Comparison of ENCODE assay signal across 29 cellular contexts in genomic region chr6:159101656-159102055, GRCh38. TPM values are rescaled to one million over a fixed set of nuclear protein-coding genes. Genes with fewer than 3 reads are reported as not detected.
DNase-seq lines count a peak whose midpoint lies in the region; ATAC-seq, FAIRE-seq and TF ChIP-seq lines count a peak whose summit lies in the region.
"Had no signal": no experiment of that assay in that cellular context is flagged by ENCODE, and none has a peak within 500 bp of the region (broad histone marks: within the 10 kb centered on the region; RNA-seq: fewer than 3 reads in every experiment).

No MANE protein-coding gene starts in this region.

- no peak for FAIRE-seq in H54 (lab: Jason Lieb, UNC)
- FAIRE-seq: A204.1, endothelial cell of umbilical vein, GM12878 had no signal

- H3K4me1 Mint-ChIP-seq in activated CD4-positive, alpha-beta memory T cell treated with anti-CD3 and anti-CD28 coated beads, Interleukin-2, amount 10 ng/mL, durations not matched to agents 7 days and 5 days: peaks cover 59% of the 10 kb centered on the region
- peaks cover 76% of the 10 kb centered on the region for H3K4me1 Mint-ChIP-seq in activated CD4-positive, alpha-beta memory T cell treated with anti-CD3 and anti-CD28 coated beads for 36 hours (ENCODE audit: low read depth)
- H3K4me1 Mint-ChIP-seq in T-helper 17 cell: peaks cover 54% of the 10 kb centered on the region
- peaks cover 90% of the 10 kb centered on the region for H3K4me1 Mint-ChIP-seq in stimulated activated memory B cell treated with anti-CD40 and anti-IgM and Interleukin-4, amounts not matched to agents 10 μg/mL and 1 μg/mL and 100 μg/mL, for 72 hours

- TF ChIP-seq POLR2A in H54 (IDR thresholded peaks at IDR 0.05; ENCODE audit: low read depth, low read length): no peak

- POLR2A ChIA-PET in activated CD4-positive, alpha-beta memory T cell treated with anti-CD3 and anti-CD28 coated beads, Interleukin-2, amount 10 ng/mL, durations not matched to agents 7 days and 5 days (lab: Charles Lee): interaction anchor here (5.8 to 10.5 kb wide), 2 partner anchors 38 to 60 kb away, joined by 29 to 239 read pairs; partner anchors contain the start of gene TAGAP
- POLR2A ChIA-PET in activated CD4-positive, alpha-beta memory T cell treated with anti-CD3 and anti-CD28 coated beads for 36 hours (lab: Charles Lee): interaction anchor here (0.7 to 3.8 kb wide), 3 partner anchors 60 to 102 kb away, joined by 3 to 16 read pairs (median 3); no protein-coding TSS in a partner anchor

- no peaks in the 10 kb centered on the region for H3K9me3 ChIP-seq in T-helper 17 cell (ENCODE audit: control insufficient read depth, low read length, poor library complexity, severe bottlenecking)
- H3K9me3 ChIP-seq: body of pancreas, gastrocnemius medialis had no signal

- no peak for TF ChIP-seq CTCF in coronary artery (IDR thresholded peaks at IDR 0.05)

- no peak for DNase-seq in activated CD4-positive, alpha-beta memory T cell treated with anti-CD3 and anti-CD28 coated beads, Interleukin-2, amount 10 ng/mL, durations not matched to agents 7 days and 5 days
- DNase-seq in activated CD4-positive, alpha-beta memory T cell treated with anti-CD3 and anti-CD28 coated beads for 36 hours: no peak
- DNase-seq in T-helper 17 cell (no peak), coronary artery (ENCODE audit: low spot score) (peak; percentile 40), Kasumi-1 (lab: John Stamatoyannopoulos, UW) (no peak), H54 (ENCODE audit: insufficient read length, low spot score) (no peak), NCI-H748 treated with DMSO at 0.1 percent for 48 hours (lab: John Stamatoyannopoulos, UW) (no peak)
- DNase-seq: activated gamma-delta T cell treated with Interleukin-2 at 50 U/mL for 16 hours; activated T-cell treated with anti-CD3 and anti-CD28 coated beads, Interleukin-2, amount 50 U/mL, for 4 hours; body of pancreas; CD4-positive, alpha-beta T cell; EL; gastrocnemius medialis; HCEC 1CT; naive thymus-derived CD8-positive, alpha-beta T cell; NCI-H1930; NCI-H526; Right ventricle myocardium superior; stimulated activated naive CD4-positive, alpha-beta T cell; T-helper 2 cell had no signal

- intact Hi-C loops in activated CD4-positive, alpha-beta memory T cell treated with anti-CD3 and anti-CD28 coated beads for 36 hours (cut with micrococcal nuclease): no loop called here

- CTCF ChIA-PET in activated CD4-positive, alpha-beta memory T cell treated with anti-CD3 and anti-CD28 coated beads, Interleukin-2, amount 10 ng/mL, durations not matched to agents 7 days and 5 days (lab: Charles Lee): interaction anchor here (1.3 to 8.1 kb wide), 2 partner anchors 61 to 93 kb away, joined by 6 to 163 read pairs; partner anchors contain the start of gene TAGAP
- CTCF ChIA-PET in activated CD4-positive, alpha-beta memory T cell treated with anti-CD3 and anti-CD28 coated beads for 36 hours (lab: Charles Lee): interaction anchor here (1.2 to 18.1 kb wide), 5 partner anchors 8 to 101 kb away, joined by 3 to 498 read pairs (median 6); partner anchors contain the start of genes RSPH3 and TAGAP

- H3K27me3 Mint-ChIP-seq in activated CD4-positive, alpha-beta memory T cell treated with anti-CD3 and anti-CD28 coated beads, Interleukin-2, amount 10 ng/mL, durations not matched to agents 7 days and 5 days: no peaks in the 10 kb centered on the region
- H3K27me3 Mint-ChIP-seq in activated CD4-positive, alpha-beta memory T cell treated with anti-CD3 and anti-CD28 coated beads for 36 hours: no peaks in the 10 kb centered on the region
- no peaks in the 10 kb centered on the region for H3K27me3 Mint-ChIP-seq in T-helper 17 cell
- no peaks in the 10 kb centered on the region for H3K27me3 Mint-ChIP-seq in stimulated activated memory B cell treated with anti-CD40 and anti-IgM and Interleukin-4, amounts not matched to agents 10 μg/mL and 1 μg/mL and 100 μg/mL, for 72 hours
- H3K27me3 Mint-ChIP-seq: CD4-positive, alpha-beta T cell; naive thymus-derived CD8-positive, alpha-beta T cell had no signal

- H3K9me3 Mint-ChIP-seq in activated CD4-positive, alpha-beta memory T cell treated with anti-CD3 and anti-CD28 coated beads, Interleukin-2, amount 10 ng/mL, durations not matched to agents 7 days and 5 days: no peaks in the 10 kb centered on the region
- H3K9me3 Mint-ChIP-seq in activated CD4-positive, alpha-beta memory T cell treated with anti-CD3 and anti-CD28 coated beads for 36 hours: no peaks in the 10 kb centered on the region
- no peaks in the 10 kb centered on the region for H3K9me3 Mint-ChIP-seq in stimulated activated memory B cell treated with anti-CD40 and anti-IgM and Interleukin-4, amounts not matched to agents 10 μg/mL and 1 μg/mL and 100 μg/mL, for 72 hours
- H3K9me3 Mint-ChIP-seq: activated T-cell treated with anti-CD3 and anti-CD28 coated beads, Interleukin-2, amount 50 U/mL, for 4 hours; CD4-positive, alpha-beta T cell; mesothelial cell of epicardium; naive thymus-derived CD8-positive, alpha-beta T cell had no signal

- H3K27ac Mint-ChIP-seq in activated CD4-positive, alpha-beta memory T cell treated with anti-CD3 and anti-CD28 coated beads, Interleukin-2, amount 10 ng/mL, durations not matched to agents 7 days and 5 days: peak overlapping the region; percentile 7
- H3K27ac Mint-ChIP-seq in activated CD4-positive, alpha-beta memory T cell treated with anti-CD3 and anti-CD28 coated beads for 36 hours: no peak overlapping the region
- H3K27ac Mint-ChIP-seq in T-helper 17 cell: peak overlapping the region; percentile 86
- H3K27ac Mint-ChIP-seq in stimulated activated memory B cell treated with anti-CD40 and anti-IgM and Interleukin-4, amounts not matched to agents 10 μg/mL and 1 μg/mL and 100 μg/mL, for 72 hours: peak overlapping the region; percentile 92
- H3K27ac Mint-ChIP-seq: mesothelial cell of epicardium had no signal

- no peak for ATAC-seq in T-helper 17 cell
- ATAC-seq in stimulated activated memory B cell treated with anti-CD40 and anti-IgM and Interleukin-4, amounts not matched to agents 10 μg/mL and 1 μg/mL and 100 μg/mL, for 72 hours: no peak
- ATAC-seq: activated CD4-positive, CD25-positive, alpha-beta regulatory T cell treated with anti-CD3 and anti-CD28 coated beads, Interleukin-2, amount 50 U/mL, for 24 hours; activated T-cell treated with anti-CD3 and anti-CD28 coated beads, Interleukin-2, amount 50 U/mL, for 4 hours; body of pancreas; gastrocnemius medialis; GM12878; naive thymus-derived CD8-positive, alpha-beta T cell; SK-N-SH treated with all-trans-retinoic acid at 6 μM for 48 hours had no signal

- H3K27ac ChIP-seq in coronary artery: no peak overlapping the region
- H3K27ac ChIP-seq: body of pancreas, gastrocnemius medialis had no signal

- peaks cover 2% of the 10 kb centered on the region for H3K36me3 Mint-ChIP-seq in activated CD4-positive, alpha-beta memory T cell treated with anti-CD3 and anti-CD28 coated beads, Interleukin-2, amount 10 ng/mL, durations not matched to agents 7 days and 5 days (ENCODE audit: low read depth)
- H3K36me3 Mint-ChIP-seq in activated CD4-positive, alpha-beta memory T cell treated with anti-CD3 and anti-CD28 coated beads for 36 hours: no peaks in the 10 kb centered on the region
- H3K36me3 Mint-ChIP-seq in T-helper 17 cell (ENCODE audit: low read depth): no peaks in the 10 kb centered on the region
- no peaks in the 10 kb centered on the region for H3K36me3 Mint-ChIP-seq in stimulated activated memory B cell treated with anti-CD40 and anti-IgM and Interleukin-4, amounts not matched to agents 10 μg/mL and 1 μg/mL and 100 μg/mL, for 72 hours
- H3K36me3 Mint-ChIP-seq: mesothelial cell of epicardium; naive thymus-derived CD8-positive, alpha-beta T cell had no signal

- no peak overlapping the region for H3K4me3 ChIP-seq in coronary artery
- H3K4me3 ChIP-seq: body of pancreas, dorsolateral prefrontal cortex, gastrocnemius medialis, GM12878 had no signal

- no peak overlapping the region for H3K4me3 Mint-ChIP-seq in activated CD4-positive, alpha-beta memory T cell treated with anti-CD3 and anti-CD28 coated beads, Interleukin-2, amount 10 ng/mL, durations not matched to agents 7 days and 5 days
- H3K4me3 Mint-ChIP-seq in activated CD4-positive, alpha-beta memory T cell treated with anti-CD3 and anti-CD28 coated beads for 36 hours: no peak overlapping the region
- no peak overlapping the region for H3K4me3 Mint-ChIP-seq in T-helper 17 cell
- H3K4me3 Mint-ChIP-seq in stimulated activated memory B cell treated with anti-CD40 and anti-IgM and Interleukin-4, amounts not matched to agents 10 μg/mL and 1 μg/mL and 100 μg/mL, for 72 hours: no peak overlapping the region
- H3K4me3 Mint-ChIP-seq: activated T-cell treated with anti-CD3 and anti-CD28 coated beads, Interleukin-2, amount 50 U/mL, for 4 hours; CD4-positive, alpha-beta T cell; mesothelial cell of epicardium had no signal

RNA-seq across cellular contexts. Expression of gene TAGAP, which starts 56.9 kb away (rescaled TPM):
- 10 to 100 TPM; 52.0 to 53.2 TPM for total RNA-seq in activated CD4-positive, alpha-beta memory T cell treated with anti-CD3 and anti-CD28 coated beads, Interleukin-2, amount 10 ng/mL, durations not matched to agents 7 days and 5 days
- 10 to 100 TPM; 40.1 to 41.6 TPM for total RNA-seq in activated CD4-positive, alpha-beta memory T cell treated with anti-CD3 and anti-CD28 coated beads for 36 hours
- 100 to 1,000 TPM; 269 to 340 TPM for total RNA-seq in T-helper 17 cell
- total RNA-seq: endothelial cell of umbilical vein, osteoblast had no signal

Comparison
In these comparisons a context has a peak if more than half of its experiments do, and no peak if none do; other contexts are left out.
1. RNA of gene TAGAP, which starts 56.9 kb away (total RNA-seq): 269 to 340 TPM in T-helper 17 cell; 52.0 to 53.2 TPM in activated CD4-positive, alpha-beta memory T cell treated with anti-CD3 and anti-CD28 coated beads, Interleukin-2, amount 10 ng/mL, durations not matched to agents 7 days and 5 days and 40.1 to 41.6 TPM in activated CD4-positive, alpha-beta memory T cell treated with anti-CD3 and anti-CD28 coated beads for 36 hours; every median in the first group is over 4 times any median in the second.